In the genomic region with DNA sequence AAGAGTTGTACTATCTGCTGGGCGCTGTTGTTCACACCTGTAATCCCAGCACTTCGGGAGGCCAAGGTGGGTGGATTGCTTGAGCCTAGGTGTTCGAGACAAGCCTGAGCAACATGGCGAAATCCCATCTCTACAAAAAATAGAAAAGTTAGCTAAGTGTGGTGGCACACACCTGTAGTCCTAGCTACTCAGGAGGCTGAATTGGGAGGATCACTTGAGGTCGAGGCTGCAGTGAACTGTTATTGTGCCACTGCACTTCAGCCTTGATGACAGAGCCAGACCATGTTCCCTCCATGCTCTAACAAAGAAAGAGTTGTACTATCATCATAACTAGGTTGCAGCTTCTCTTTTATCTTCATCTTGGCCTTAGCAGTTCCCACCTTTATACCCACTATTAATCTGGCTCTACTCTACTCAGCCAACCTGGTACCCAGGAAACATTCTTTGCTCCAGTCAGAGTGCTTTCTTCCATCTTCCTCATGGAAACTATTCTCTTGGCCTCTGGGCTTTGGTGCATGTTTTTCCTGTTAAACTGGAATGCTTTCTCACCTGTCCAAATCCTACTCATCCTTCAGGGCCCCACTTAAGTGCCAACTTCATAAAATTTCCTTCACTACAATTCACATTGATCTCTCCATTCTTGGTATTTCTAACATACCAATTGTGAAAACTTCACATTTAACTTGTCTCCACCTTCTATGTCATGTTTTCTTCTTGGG, we compare ENCODE assay signal across 23 cellular contexts. TPM values are rescaled to one million over a fixed set of nuclear protein-coding genes. Genes with fewer than 3 reads are reported as not detected.
"Had no signal": no experiment of that assay in that cellular context is flagged by ENCODE, and none has a peak within 500 bp of the region (broad histone marks: within the 10 kb centered on the region; RNA-seq: fewer than 3 reads in every experiment).

No MANE protein-coding gene starts in this region.

- ATAC-seq: K562, Panc1, SK-N-SH treated with all-trans-retinoic acid at 6 μM for 48 hours had no signal

- H3K4me3 ChIP-seq: K562 had no signal

- DNase-seq: IMR-90, Kasumi-1, MM.1S, NCI-H1092 treated with DMSO at 0.1 percent for 48 hours, NCI-H1436, NCI-H1694, NCI-H187 treated with DMSO at 0.1 percent for 48 hours, NCI-H2029 treated with DMSO at 0.1 percent for 48 hours, NCI-H2107, NCI-H2227 treated with DMSO at 0.1 percent for 48 hours, NCI-H524 treated with DMSO at 0.1 percent for 48 hours, NCI-H69, NCI-H774, SHP77, T-helper 1 cell had no signal

- H3K9ac ChIP-seq: KMS-11 had no signal

- FAIRE-seq: K562 had no signal

- H3K4me2 ChIP-seq: KMS-11 had no signal

- H3K27ac ChIP-seq: KMS-11, RWPE1 had no signal

RNA-seq across cellular contexts. Expression of gene FABP2, which starts 18.2 kb away (rescaled TPM):
- total RNA-seq: HT-29, IMR-90, K562, M059J, NCI-H460 had no signal
- polyA plus RNA-seq: IMR-90, K562 had no signal
